ENCODE assay signal across 13 cellular contexts in the genomic region with DNA sequence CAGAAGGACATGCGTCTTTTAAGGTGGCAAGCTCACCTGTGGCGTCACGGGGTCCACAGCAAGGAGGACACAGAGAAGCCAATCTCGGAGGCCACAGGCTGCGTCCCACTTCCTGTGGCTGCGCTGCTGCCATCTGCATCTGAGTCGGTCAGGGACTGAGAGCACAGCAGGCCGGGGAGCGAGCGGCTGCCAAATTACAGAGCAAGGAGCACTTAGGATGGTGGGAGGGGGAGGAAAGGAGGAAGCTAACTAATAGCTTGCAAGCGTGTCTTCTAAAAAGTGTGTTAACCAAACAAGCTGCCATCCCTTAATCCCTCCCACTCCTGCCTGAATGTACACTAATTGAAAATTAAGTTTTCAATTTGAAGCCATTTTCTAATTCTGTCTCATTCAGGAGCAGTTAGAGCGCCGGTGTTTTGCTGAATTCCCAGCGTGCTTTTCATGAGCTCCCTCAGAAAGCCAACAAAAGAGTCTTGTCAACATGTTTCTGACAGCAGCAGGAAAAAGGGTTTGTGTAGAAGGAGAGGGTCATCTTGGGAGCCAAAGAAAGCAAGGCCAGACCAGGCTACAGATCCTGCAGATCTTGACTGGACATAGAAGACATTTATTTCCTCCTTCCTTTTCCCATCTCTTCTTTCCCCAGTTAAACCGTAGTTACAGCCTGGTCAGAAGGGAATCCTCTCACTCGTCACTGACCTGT. TPM values are rescaled to one million over a fixed set of nuclear protein-coding genes. Genes with fewer than 3 reads are reported as not detected.
DNase-seq lines count a peak whose midpoint lies in the region; ATAC-seq and TF ChIP-seq lines count a peak whose summit lies in the region.
"Had no signal": no experiment of that assay in that cellular context is flagged by ENCODE, and none has a peak within 500 bp of the region (broad histone marks: within the 10 kb centered on the region; RNA-seq: fewer than 3 reads in every experiment).

No MANE protein-coding gene starts in this region.

- H3K9ac ChIP-seq in endodermal cell (ENCODE audit: extremely low read depth, low read length, poor library complexity, severe bottlenecking) = no peak overlapping the region

- no peak overlapping the region for H3K4me3 ChIP-seq in endodermal cell (ENCODE audit: low read length)
- H3K4me3 ChIP-seq: upper lobe of left lung had no signal

- TF ChIP-seq CTCF in endodermal cell (conservative IDR thresholded peaks at IDR 0.05) (no peak), nephron (IDR thresholded peaks at IDR 0.05; ENCODE audit: unreplicated experiment in 3 of 3) (no peak)

- 74 to 75% methylated on average over 10 to 16 of the region's 16 CpGs for WGBS in endodermal cell (ENCODE audit: insufficient coverage in 1 of 2, insufficient read length in 1 of 2), 2 experiments

- no peak overlapping the region for H3K27ac ChIP-seq in endodermal cell (ENCODE audit: low read depth, low read length)
- H3K27ac ChIP-seq: upper lobe of left lung had no signal

- no peaks in the 10 kb centered on the region for H3K36me3 ChIP-seq in endodermal cell (ENCODE audit: control insufficient read depth, insufficient read depth, low read length)
- H3K36me3 ChIP-seq: upper lobe of left lung had no signal

- DNase-seq in DMS 273 (lab: John Stamatoyannopoulos, UW; ENCODE audit: unreplicated experiment) (peak; percentile 70), NCI-H2227 treated with DMSO at 0.1 percent for 48 hours (lab: John Stamatoyannopoulos, UW) (peak; percentile 25), endodermal cell (peak; percentile 52)
- no peak for DNase-seq in effector memory CD8-positive, alpha-beta T cell
- DNase-seq in activated T-helper 1 cell treated with anti-CD3 and anti-CD28 coated beads, Interleukin-12 subunit alpha, Interleukin-12 subunit beta, Interleukin-2, Interleukin-4 antibody, amounts not matched to agents 30 ng/mL and 10 ng/mL and 1 ng/mL, durations not matched to agents 14 hours and 24 hours and 36 hours (ENCODE audit: low spot score) = no peak
- DNase-seq: amniotic stem cell, NCI-H345, T-helper 9 cell had no signal

- intact Hi-C loops in activated T-helper 1 cell treated with anti-CD3 and anti-CD28 coated beads, Interleukin-12 subunit alpha, Interleukin-12 subunit beta, Interleukin-2, Interleukin-4 antibody, amounts not matched to agents 30 ng/mL and 10 ng/mL and 1 ng/mL, durations not matched to agents 14 hours and 24 hours and 36 hours (cut with micrococcal nuclease) = no loop called here

- no peaks in the 10 kb centered on the region for H3K9me3 ChIP-seq in endodermal cell (ENCODE audit: control insufficient read depth, low read length)
- H3K9me3 ChIP-seq: upper lobe of left lung had no signal

- H3K27me3 ChIP-seq in endodermal cell (ENCODE audit: control insufficient read depth, insufficient read depth, low read length, poor library complexity, severe bottlenecking) = no peaks in the 10 kb centered on the region
- H3K27me3 ChIP-seq: upper lobe of left lung had no signal

- peak overlapping the region; percentile 31 for H3K4me3 Mint-ChIP-seq in endodermal cell
- H3K4me3 Mint-ChIP-seq in nephron = peak overlapping the region; percentile 4 to 29 (median 9)
- H3K4me3 Mint-ChIP-seq in effector memory CD8-positive, alpha-beta T cell = no peak overlapping the region
- no peak overlapping the region for H3K4me3 Mint-ChIP-seq in activated T-helper 1 cell treated with anti-CD3 and anti-CD28 coated beads, Interleukin-12 subunit alpha, Interleukin-12 subunit beta, Interleukin-2, Interleukin-4 antibody, amounts not matched to agents 30 ng/mL and 10 ng/mL and 1 ng/mL, durations not matched to agents 14 hours and 24 hours and 36 hours
- H3K4me3 Mint-ChIP-seq: B cell had no signal

- no peak overlapping the region for H3K27ac Mint-ChIP-seq in endodermal cell
- H3K27ac Mint-ChIP-seq in nephron = peak overlapping the region; percentile 86 to 89 (median 87)
- H3K27ac Mint-ChIP-seq in effector memory CD8-positive, alpha-beta T cell = no peak overlapping the region
- H3K27ac Mint-ChIP-seq in activated T-helper 1 cell treated with anti-CD3 and anti-CD28 coated beads, Interleukin-12 subunit alpha, Interleukin-12 subunit beta, Interleukin-2, Interleukin-4 antibody, amounts not matched to agents 30 ng/mL and 10 ng/mL and 1 ng/mL, durations not matched to agents 14 hours and 24 hours and 36 hours = no peak overlapping the region
- H3K27ac Mint-ChIP-seq: B cell had no signal

- H3K4me1 ChIP-seq in endodermal cell (ENCODE audit: control insufficient read depth, insufficient read depth, low read length) = no peaks in the 10 kb centered on the region

- H3K27me3 Mint-ChIP-seq in endodermal cell (ENCODE audit: insufficient read depth) (no peaks in the 10 kb centered on the region), nephron (ENCODE audit: low read depth) (peaks cover 3% of the 10 kb centered on the region)
- H3K27me3 Mint-ChIP-seq in effector memory CD8-positive, alpha-beta T cell = peaks cover 6 to 20% of the 10 kb centered on the region in 2 donors
- no peaks in the 10 kb centered on the region for H3K27me3 Mint-ChIP-seq in activated T-helper 1 cell treated with anti-CD3 and anti-CD28 coated beads, Interleukin-12 subunit alpha, Interleukin-12 subunit beta, Interleukin-2, Interleukin-4 antibody, amounts not matched to agents 30 ng/mL and 10 ng/mL and 1 ng/mL, durations not matched to agents 14 hours and 24 hours and 36 hours (ENCODE audit: insufficient read depth)

- no peaks in the 10 kb centered on the region for H3K4me1 Mint-ChIP-seq in endodermal cell
- H3K4me1 Mint-ChIP-seq in nephron = peaks cover 48% of the 10 kb centered on the region
- H3K4me1 Mint-ChIP-seq in effector memory CD8-positive, alpha-beta T cell (ENCODE audit: low read depth in 2 of 2) = peaks cover 0 to 2% of the 10 kb centered on the region in 2 donors
- no peaks in the 10 kb centered on the region for H3K4me1 Mint-ChIP-seq in activated T-helper 1 cell treated with anti-CD3 and anti-CD28 coated beads, Interleukin-12 subunit alpha, Interleukin-12 subunit beta, Interleukin-2, Interleukin-4 antibody, amounts not matched to agents 30 ng/mL and 10 ng/mL and 1 ng/mL, durations not matched to agents 14 hours and 24 hours and 36 hours (ENCODE audit: low read depth)
- H3K4me1 Mint-ChIP-seq: B cell had no signal

- no peaks in the 10 kb centered on the region for H3K36me3 Mint-ChIP-seq in endodermal cell (ENCODE audit: low read depth)
- H3K36me3 Mint-ChIP-seq in nephron (ENCODE audit: low read depth) = peaks cover 4% of the 10 kb centered on the region
- H3K36me3 Mint-ChIP-seq in effector memory CD8-positive, alpha-beta T cell (ENCODE audit: insufficient read depth) = peaks cover 5% of the 10 kb centered on the region
- H3K36me3 Mint-ChIP-seq in activated T-helper 1 cell treated with anti-CD3 and anti-CD28 coated beads, Interleukin-12 subunit alpha, Interleukin-12 subunit beta, Interleukin-2, Interleukin-4 antibody, amounts not matched to agents 30 ng/mL and 10 ng/mL and 1 ng/mL, durations not matched to agents 14 hours and 24 hours and 36 hours (ENCODE audit: low read depth) = no peaks in the 10 kb centered on the region

- no peak for ATAC-seq in effector memory CD8-positive, alpha-beta T cell (replicated peaks)
- no peak for ATAC-seq in HG03025 (IDR thresholded peaks at IDR 0.05; ENCODE audit: low FRiP score, unreplicated experiment)
- no peak for ATAC-seq in HG03139 (IDR thresholded peaks at IDR 0.05; ENCODE audit: unreplicated experiment)

- H3K9me3 Mint-ChIP-seq in endodermal cell (peaks cover 18% of the 10 kb centered on the region), nephron (peaks cover 12% of the 10 kb centered on the region)
- peaks cover 0 to 3% of the 10 kb centered on the region in 2 donors for H3K9me3 Mint-ChIP-seq in effector memory CD8-positive, alpha-beta T cell
- H3K9me3 Mint-ChIP-seq in activated T-helper 1 cell treated with anti-CD3 and anti-CD28 coated beads, Interleukin-12 subunit alpha, Interleukin-12 subunit beta, Interleukin-2, Interleukin-4 antibody, amounts not matched to agents 30 ng/mL and 10 ng/mL and 1 ng/mL, durations not matched to agents 14 hours and 24 hours and 36 hours = no peaks in the 10 kb centered on the region

RNA-seq across cellular contexts. Expression of a gene that starts 42.4 kb away (rescaled TPM):
- 100 to 1,000 TPM; 149 to 166 TPM for total RNA-seq in endodermal cell
- polyA plus RNA-seq in endodermal cell (2013, experiment 1 of 2) = 119 TPM
- 115 TPM for polyA plus RNA-seq in endodermal cell (2013, experiment 2 of 2)
- total RNA-seq in activated T-helper 1 cell treated with anti-CD3 and anti-CD28 coated beads, Interleukin-12 subunit alpha, Interleukin-12 subunit beta, Interleukin-2, Interleukin-4 antibody, amounts not matched to agents 30 ng/mL and 10 ng/mL and 1 ng/mL, durations not matched to agents 14 hours and 24 hours and 36 hours = 165 and 167 TPM in 2 replicates

Comparison
In these comparisons a context has a peak if more than half of its experiments do, and no peak if none do; other contexts are left out.
1. DNase-seq: peak in DMS 273 (single experiment), NCI-H2227 treated with DMSO at 0.1 percent for 48 hours (single experiment) and endodermal cell (single experiment); none in effector memory CD8-positive, alpha-beta T cell (0 of 3) and activated T-helper 1 cell treated with anti-CD3 and anti-CD28 coated beads, Interleukin-12 subunit alpha, Interleukin-12 subunit beta, Interleukin-2, Interleukin-4 antibody, amounts not matched to agents 30 ng/mL and 10 ng/mL and 1 ng/mL, durations not matched to agents 14 hours and 24 hours and 36 hours (single experiment).
2. H3K27ac Mint-ChIP-seq: peak in nephron (3 of 3); none in endodermal cell (single experiment), effector memory CD8-positive, alpha-beta T cell (0 of 2) and activated T-helper 1 cell treated with anti-CD3 and anti-CD28 coated beads, Interleukin-12 subunit alpha, Interleukin-12 subunit beta, Interleukin-2, Interleukin-4 antibody, amounts not matched to agents 30 ng/mL and 10 ng/mL and 1 ng/mL, durations not matched to agents 14 hours and 24 hours and 36 hours (single experiment).
3. H3K4me3 Mint-ChIP-seq: peak in endodermal cell (single experiment) and nephron (3 of 3); none in effector memory CD8-positive, alpha-beta T cell (0 of 2) and activated T-helper 1 cell treated with anti-CD3 and anti-CD28 coated beads, Interleukin-12 subunit alpha, Interleukin-12 subunit beta, Interleukin-2, Interleukin-4 antibody, amounts not matched to agents 30 ng/mL and 10 ng/mL and 1 ng/mL, durations not matched to agents 14 hours and 24 hours and 36 hours (single experiment).